ENCODE assay signal across 1 cellular context in the genomic region with DNA sequence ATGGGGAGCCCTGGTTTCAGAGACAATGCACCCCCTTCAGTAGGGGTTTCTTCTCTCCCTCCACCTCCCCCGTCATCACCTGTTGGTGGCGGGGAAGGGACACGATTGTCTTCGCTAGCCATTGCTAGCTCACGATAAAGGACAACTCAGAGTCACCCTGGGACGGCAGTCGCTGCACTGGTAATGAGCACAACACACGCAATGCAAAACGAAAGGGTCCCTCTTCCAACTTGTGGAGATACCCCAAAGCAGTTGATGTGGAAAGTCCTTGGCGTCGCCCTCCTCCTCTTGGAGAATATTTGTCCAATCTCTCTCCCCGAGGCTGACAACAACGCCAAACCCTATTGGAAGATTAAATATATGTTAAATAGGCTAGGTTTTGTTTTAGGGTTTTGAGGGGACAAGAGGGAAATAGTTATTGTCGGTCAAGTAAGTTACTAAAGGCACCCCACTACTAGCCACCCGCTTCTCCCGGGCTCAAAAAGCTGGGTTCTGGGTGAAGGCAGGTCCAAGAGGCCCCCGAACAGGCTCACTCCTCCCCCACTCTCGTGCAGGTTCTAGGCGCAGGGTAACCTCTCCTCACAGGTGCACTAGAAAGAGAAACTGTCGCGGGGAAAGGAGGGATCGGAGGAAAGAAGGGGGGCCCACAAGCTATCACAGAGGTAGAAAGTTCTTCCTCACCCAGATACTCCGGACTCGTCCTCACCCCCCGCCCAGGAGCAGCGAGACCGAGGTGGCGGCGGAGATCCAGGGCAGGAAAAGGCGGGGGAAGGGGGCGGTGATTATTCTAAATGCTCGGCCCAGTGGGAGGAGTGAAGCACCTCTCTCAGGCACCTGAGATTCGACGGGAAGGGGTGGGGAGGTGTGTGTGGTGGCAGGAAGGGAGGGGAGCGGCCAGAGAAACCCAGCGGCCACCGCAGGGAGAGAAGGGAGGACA.
TF ChIP-seq lines count a peak whose summit lies in the region.

A gene with protein sequence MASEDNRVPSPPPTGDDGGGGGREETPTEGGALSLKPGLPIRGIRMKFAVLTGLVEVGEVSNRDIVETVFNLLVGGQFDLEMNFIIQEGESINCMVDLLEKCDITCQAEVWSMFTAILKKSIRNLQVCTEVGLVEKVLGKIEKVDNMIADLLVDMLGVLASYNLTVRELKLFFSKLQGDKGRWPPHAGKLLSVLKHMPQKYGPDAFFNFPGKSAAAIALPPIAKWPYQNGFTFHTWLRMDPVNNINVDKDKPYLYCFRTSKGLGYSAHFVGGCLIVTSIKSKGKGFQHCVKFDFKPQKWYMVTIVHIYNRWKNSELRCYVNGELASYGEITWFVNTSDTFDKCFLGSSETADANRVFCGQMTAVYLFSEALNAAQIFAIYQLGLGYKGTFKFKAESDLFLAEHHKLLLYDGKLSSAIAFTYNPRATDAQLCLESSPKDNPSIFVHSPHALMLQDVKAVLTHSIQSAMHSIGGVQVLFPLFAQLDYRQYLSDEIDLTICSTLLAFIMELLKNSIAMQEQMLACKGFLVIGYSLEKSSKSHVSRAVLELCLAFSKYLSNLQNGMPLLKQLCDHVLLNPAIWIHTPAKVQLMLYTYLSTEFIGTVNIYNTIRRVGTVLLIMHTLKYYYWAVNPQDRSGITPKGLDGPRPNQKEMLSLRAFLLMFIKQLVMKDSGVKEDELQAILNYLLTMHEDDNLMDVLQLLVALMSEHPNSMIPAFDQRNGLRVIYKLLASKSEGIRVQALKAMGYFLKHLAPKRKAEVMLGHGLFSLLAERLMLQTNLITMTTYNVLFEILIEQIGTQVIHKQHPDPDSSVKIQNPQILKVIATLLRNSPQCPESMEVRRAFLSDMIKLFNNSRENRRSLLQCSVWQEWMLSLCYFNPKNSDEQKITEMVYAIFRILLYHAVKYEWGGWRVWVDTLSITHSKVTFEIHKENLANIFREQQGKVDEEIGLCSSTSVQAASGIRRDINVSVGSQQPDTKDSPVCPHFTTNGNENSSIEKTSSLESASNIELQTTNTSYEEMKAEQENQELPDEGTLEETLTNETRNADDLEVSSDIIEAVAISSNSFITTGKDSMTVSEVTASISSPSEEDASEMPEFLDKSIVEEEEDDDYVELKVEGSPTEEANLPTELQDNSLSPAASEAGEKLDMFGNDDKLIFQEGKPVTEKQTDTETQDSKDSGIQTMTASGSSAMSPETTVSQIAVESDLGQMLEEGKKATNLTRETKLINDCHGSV (N-terminal part only) (minus strand): TSS at position 764 of the 937 bp plus-strand sequence. CDS start 642 bp downstream, at position 122.

TF ChIP-seq in HepG2, 621 proteins besides CTCF, POLR2A, EP300 and RAD21 (continued from another document and continues in another):
- TF ChIP-seq ZNF816 (CRISPR knock-in tag; IDR thresholded peaks at IDR 0.05; ENCODE audit: borderline replicate concordance) (no peak), MIXL1 (CRISPR knock-in tag; IDR thresholded peaks at IDR 0.05) (no peak), NBN (conservative IDR thresholded peaks at IDR 0.05) (no peak), FOXO1 (CRISPR knock-in tag; IDR thresholded peaks at IDR 0.05) (no peak; the same call in 1 of the 2 replicates), SRSF9 (IDR thresholded peaks at IDR 0.05; ENCODE audit: borderline replicate concordance, insufficient read depth, low read depth, low read length, poor library complexity, severe bottlenecking) (no peak), HNRNPL (IDR thresholded peaks at IDR 0.05; ENCODE audit: low read depth, low read length) (no peak), ZNF891 (CRISPR knock-in tag; IDR thresholded peaks at IDR 0.05) (no peak), MIER2 (CRISPR knock-in tag; IDR thresholded peaks at IDR 0.05) (no peak), ZNF737 (CRISPR knock-in tag; IDR thresholded peaks at IDR 0.05; ENCODE audit: borderline replicate concordance) (no peak), MBD4 (IDR thresholded peaks at IDR 0.05; ENCODE audit: borderline replicate concordance, low read length) (no peak), KDM2A (CRISPR knock-in tag; IDR thresholded peaks at IDR 0.05; ENCODE audit: borderline replicate concordance, low read depth) (no peak), PHF21A (CRISPR knock-in tag; IDR thresholded peaks at IDR 0.05) (no peak), SRF (IDR thresholded peaks at IDR 0.05; ENCODE audit: low read depth, low read length) (0 out of 2 replicates have a peak, but pooled peaks have one; percentile 17), SRY (CRISPR knock-in tag; IDR thresholded peaks at IDR 0.05) (no peak), ZNF724P (CRISPR knock-in tag; IDR thresholded peaks at IDR 0.05; ENCODE audit: borderline replicate concordance) (no peak), NFIC (IDR thresholded peaks at IDR 0.05; ENCODE audit: low read length) (no peak), AHR (CRISPR knock-in tag; IDR thresholded peaks at IDR 0.05) (no peak), ZNF501 (CRISPR knock-in tag; IDR thresholded peaks at IDR 0.05) (peak; percentile 87), TCF7 (IDR thresholded peaks at IDR 0.05; ENCODE audit: low read depth) (no peak), ZNF780A (CRISPR knock-in tag; IDR thresholded peaks at IDR 0.05) (no peak), ZNF569 (CRISPR knock-in tag; IDR thresholded peaks at IDR 0.05; ENCODE audit: borderline replicate concordance) (no peak), CBX1 (IDR thresholded peaks at IDR 0.05; ENCODE audit: low read depth) (peak; percentile 8), GTF2F1 (IDR thresholded peaks at IDR 0.05; ENCODE audit: low read length) (no peak), SMARCC2 (IDR thresholded peaks at IDR 0.05) (no peak), SP140L (CRISPR knock-in tag; IDR thresholded peaks at IDR 0.05; ENCODE audit: borderline replicate concordance) (no peak), ZNF329 (CRISPR knock-in tag; IDR thresholded peaks at IDR 0.05; ENCODE audit: low read depth) (no peak), KDM4B (CRISPR knock-in tag; IDR thresholded peaks at IDR 0.05) (no peak; the same call in 1 of the 2 replicates), CCAR2 (optimal IDR thresholded peaks at IDR 0.05; ENCODE audit: low read depth, low read length) (no peak), KMT2A (CRISPR knock-in tag; IDR thresholded peaks at IDR 0.05) (peak; percentile 27; the same call in 1 of the 2 replicates), ZNF383 (CRISPR knock-in tag; IDR thresholded peaks at IDR 0.05; ENCODE audit: borderline replicate concordance) (no peak), TBX3 (IDR thresholded peaks at IDR 0.05; ENCODE audit: borderline replicate concordance) (peak; percentile 49; the same call in 1 of the 2 replicates), TEAD3 (CRISPR knock-in tag; optimal IDR thresholded peaks at IDR 0.05; ENCODE audit: borderline replicate concordance) (no peak), POLR2AphosphoS5 (IDR thresholded peaks at IDR 0.05; ENCODE audit: low read depth, low read length) (peak; percentile 72), ZNF550 (CRISPR knock-in tag; IDR thresholded peaks at IDR 0.05; ENCODE audit: borderline replicate concordance) (no peak), NFRKB (IDR thresholded peaks at IDR 0.05) (no peak), MTA3 (CRISPR knock-in tag; IDR thresholded peaks at IDR 0.05) (no peak)
- TF ChIP-seq, protein P1, sequence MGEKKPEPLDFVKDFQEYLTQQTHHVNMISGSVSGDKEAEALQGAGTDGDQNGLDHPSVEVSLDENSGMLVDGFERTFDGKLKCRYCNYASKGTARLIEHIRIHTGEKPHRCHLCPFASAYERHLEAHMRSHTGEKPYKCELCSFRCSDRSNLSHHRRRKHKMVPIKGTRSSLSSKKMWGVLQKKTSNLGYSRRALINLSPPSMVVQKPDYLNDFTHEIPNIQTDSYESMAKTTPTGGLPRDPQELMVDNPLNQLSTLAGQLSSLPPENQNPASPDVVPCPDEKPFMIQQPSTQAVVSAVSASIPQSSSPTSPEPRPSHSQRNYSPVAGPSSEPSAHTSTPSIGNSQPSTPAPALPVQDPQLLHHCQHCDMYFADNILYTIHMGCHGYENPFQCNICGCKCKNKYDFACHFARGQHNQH (CRISPR knock-in tag; IDR thresholded peaks at IDR 0.05) = no peak
- TF ChIP-seq, protein P2, sequence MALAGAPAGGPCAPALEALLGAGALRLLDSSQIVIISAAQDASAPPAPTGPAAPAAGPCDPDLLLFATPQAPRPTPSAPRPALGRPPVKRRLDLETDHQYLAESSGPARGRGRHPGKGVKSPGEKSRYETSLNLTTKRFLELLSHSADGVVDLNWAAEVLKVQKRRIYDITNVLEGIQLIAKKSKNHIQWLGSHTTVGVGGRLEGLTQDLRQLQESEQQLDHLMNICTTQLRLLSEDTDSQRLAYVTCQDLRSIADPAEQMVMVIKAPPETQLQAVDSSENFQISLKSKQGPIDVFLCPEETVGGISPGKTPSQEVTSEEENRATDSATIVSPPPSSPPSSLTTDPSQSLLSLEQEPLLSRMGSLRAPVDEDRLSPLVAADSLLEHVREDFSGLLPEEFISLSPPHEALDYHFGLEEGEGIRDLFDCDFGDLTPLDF (CRISPR knock-in tag; IDR thresholded peaks at IDR 0.05) = no peak; the same call in 1 of the 2 replicates
- TF ChIP-seq, protein P3, sequence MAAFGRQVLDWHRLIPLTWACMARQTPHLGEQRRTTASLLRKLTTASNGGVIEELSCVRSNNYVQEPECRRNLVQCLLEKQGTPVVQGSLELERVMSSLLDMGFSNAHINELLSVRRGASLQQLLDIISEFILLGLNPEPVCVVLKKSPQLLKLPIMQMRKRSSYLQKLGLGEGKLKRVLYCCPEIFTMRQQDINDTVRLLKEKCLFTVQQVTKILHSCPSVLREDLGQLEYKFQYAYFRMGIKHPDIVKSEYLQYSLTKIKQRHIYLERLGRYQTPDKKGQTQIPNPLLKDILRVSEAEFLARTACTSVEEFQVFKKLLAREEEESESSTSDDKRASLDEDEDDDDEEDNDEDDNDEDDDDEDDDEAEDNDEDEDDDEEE (CRISPR knock-in tag; IDR thresholded peaks at IDR 0.05) = no peak
- TF ChIP-seq, protein P4, sequence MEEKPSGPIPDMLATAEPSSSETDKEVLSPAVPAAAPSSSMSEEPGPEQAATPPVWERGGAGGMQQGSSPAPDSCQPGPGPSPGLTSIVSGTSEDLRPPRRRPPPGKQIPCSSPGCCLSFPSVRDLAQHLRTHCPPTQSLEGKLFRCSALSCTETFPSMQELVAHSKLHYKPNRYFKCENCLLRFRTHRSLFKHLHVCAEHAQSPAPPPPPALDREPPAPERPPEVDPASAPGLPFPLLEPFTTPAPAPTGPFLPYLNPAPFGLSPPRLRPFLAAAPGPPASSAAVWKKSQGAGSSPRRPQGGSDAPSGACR (CRISPR knock-in tag; IDR thresholded peaks at IDR 0.05) = no peak
- TF ChIP-seq, protein P5, sequence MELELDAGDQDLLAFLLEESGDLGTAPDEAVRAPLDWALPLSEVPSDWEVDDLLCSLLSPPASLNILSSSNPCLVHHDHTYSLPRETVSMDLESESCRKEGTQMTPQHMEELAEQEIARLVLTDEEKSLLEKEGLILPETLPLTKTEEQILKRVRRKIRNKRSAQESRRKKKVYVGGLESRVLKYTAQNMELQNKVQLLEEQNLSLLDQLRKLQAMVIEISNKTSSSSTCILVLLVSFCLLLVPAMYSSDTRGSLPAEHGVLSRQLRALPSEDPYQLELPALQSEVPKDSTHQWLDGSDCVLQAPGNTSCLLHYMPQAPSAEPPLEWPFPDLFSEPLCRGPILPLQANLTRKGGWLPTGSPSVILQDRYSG (CRISPR knock-in tag; IDR thresholded peaks at IDR 0.05) = no peak
- TF ChIP-seq, protein P6, sequence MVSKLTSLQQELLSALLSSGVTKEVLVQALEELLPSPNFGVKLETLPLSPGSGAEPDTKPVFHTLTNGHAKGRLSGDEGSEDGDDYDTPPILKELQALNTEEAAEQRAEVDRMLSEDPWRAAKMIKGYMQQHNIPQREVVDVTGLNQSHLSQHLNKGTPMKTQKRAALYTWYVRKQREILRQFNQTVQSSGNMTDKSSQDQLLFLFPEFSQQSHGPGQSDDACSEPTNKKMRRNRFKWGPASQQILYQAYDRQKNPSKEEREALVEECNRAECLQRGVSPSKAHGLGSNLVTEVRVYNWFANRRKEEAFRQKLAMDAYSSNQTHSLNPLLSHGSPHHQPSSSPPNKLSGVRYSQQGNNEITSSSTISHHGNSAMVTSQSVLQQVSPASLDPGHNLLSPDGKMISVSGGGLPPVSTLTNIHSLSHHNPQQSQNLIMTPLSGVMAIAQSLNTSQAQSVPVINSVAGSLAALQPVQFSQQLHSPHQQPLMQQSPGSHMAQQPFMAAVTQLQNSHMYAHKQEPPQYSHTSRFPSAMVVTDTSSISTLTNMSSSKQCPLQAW (CRISPR knock-in tag; IDR thresholded peaks at IDR 0.05) = no peak
- TF ChIP-seq, protein P7, sequence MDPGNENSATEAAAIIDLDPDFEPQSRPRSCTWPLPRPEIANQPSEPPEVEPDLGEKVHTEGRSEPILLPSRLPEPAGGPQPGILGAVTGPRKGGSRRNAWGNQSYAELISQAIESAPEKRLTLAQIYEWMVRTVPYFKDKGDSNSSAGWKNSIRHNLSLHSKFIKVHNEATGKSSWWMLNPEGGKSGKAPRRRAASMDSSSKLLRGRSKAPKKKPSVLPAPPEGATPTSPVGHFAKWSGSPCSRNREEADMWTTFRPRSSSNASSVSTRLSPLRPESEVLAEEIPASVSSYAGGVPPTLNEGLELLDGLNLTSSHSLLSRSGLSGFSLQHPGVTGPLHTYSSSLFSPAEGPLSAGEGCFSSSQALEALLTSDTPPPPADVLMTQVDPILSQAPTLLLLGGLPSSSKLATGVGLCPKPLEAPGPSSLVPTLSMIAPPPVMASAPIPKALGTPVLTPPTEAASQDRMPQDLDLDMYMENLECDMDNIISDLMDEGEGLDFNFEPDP (CRISPR knock-in tag; conservative IDR thresholded peaks at IDR 0.05) = 0 out of 2 replicates have a peak, but pooled peaks have one; percentile 25
- TF ChIP-seq, protein P8, sequence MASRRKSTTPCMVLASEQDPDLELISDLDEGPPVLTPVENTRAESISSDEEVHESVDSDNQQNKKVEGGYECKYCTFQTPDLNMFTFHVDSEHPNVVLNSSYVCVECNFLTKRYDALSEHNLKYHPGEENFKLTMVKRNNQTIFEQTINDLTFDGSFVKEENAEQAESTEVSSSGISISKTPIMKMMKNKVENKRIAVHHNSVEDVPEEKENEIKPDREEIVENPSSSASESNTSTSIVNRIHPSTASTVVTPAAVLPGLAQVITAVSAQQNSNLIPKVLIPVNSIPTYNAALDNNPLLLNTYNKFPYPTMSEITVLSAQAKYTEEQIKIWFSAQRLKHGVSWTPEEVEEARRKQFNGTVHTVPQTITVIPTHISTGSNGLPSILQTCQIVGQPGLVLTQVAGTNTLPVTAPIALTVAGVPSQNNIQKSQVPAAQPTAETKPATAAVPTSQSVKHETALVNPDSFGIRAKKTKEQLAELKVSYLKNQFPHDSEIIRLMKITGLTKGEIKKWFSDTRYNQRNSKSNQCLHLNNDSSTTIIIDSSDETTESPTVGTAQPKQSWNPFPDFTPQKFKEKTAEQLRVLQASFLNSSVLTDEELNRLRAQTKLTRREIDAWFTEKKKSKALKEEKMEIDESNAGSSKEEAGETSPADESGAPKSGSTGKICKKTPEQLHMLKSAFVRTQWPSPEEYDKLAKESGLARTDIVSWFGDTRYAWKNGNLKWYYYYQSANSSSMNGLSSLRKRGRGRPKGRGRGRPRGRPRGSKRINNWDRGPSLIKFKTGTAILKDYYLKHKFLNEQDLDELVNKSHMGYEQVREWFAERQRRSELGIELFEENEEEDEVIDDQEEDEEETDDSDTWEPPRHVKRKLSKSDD (CRISPR knock-in tag; IDR thresholded peaks at IDR 0.05; ENCODE audit: low read depth) = no peak
